ENCODE assay signal across 13 cellular contexts in genomic region chr5:77367733-77368132, GRCh38.
DNase-seq lines count a peak whose midpoint lies in the region; ATAC-seq, FAIRE-seq and TF ChIP-seq lines count a peak whose summit lies in the region.
"Had no signal": no experiment of that assay in that cellular context is flagged by ENCODE, and none has a peak within 500 bp of the region (broad histone marks: within the 10 kb centered on the region; RNA-seq: fewer than 3 reads in every experiment).

No MANE protein-coding gene starts in this region.

- in situ Hi-C loops in astrocyte of the spinal cord (cut with HindIII; ENCODE audit: low sequenced_read_pairs): no loop called here

- DNase-seq in activated naive CD4-positive, alpha-beta T cell treated with anti-CD3 and anti-CD28 coated beads for 36 hours: peak; percentile 62
- DNase-seq in activated naive CD4-positive, alpha-beta T cell treated with anti-CD3 and anti-CD28 coated beads, Interleukin-2, amount 10 ng/mL, durations not matched to agents 7 days and 5 days: no peak
- peak; percentile 13 for DNase-seq in HTR-8/SVneo (ENCODE audit: insufficient read length, low spot score)
- peak; percentile 49 for DNase-seq in astrocyte of the spinal cord (ENCODE audit: low read depth, low spot score)
- peak; percentile 22 for DNase-seq in stimulated activated CD4-positive, alpha-beta T cell treated with anti-CD3 and anti-CD28 coated beads, Interleukin-4, amount 100 ng/mL, for 24 hours
- DNase-seq in frontal cortex (ENCODE audit: low spot score in 2 of 2): no peak
- no peak for DNase-seq in BE2C
- DNase-seq: GOT3, KBM-7, NCI-H510A, SK-N-SH had no signal

- no peaks in the 10 kb centered on the region for H3K27me3 ChIP-seq in BE2C

- TF ChIP-seq CTCF in astrocyte of the spinal cord (IDR thresholded peaks at IDR 0.05; ENCODE audit: low read depth, low read length) (no peak), BE2C (IDR thresholded peaks at IDR 0.05; ENCODE audit: low read depth, low read length) (no peak)

- H3K9me3 Mint-ChIP-seq in activated naive CD4-positive, alpha-beta T cell treated with anti-CD3 and anti-CD28 coated beads for 36 hours: no peaks in the 10 kb centered on the region
- H3K9me3 Mint-ChIP-seq in activated naive CD4-positive, alpha-beta T cell treated with anti-CD3 and anti-CD28 coated beads, Interleukin-2, amount 10 ng/mL, durations not matched to agents 7 days and 5 days: no peaks in the 10 kb centered on the region

- H3K36me3 ChIP-seq in BE2C: no peaks in the 10 kb centered on the region

- CTCF ChIA-PET in activated naive CD4-positive, alpha-beta T cell treated with anti-CD3 and anti-CD28 coated beads for 36 hours (lab: Charles Lee): interaction anchor here (2.2 kb wide), 1 partner anchor 11 kb away, joined by 5 read pairs; no protein-coding TSS in a partner anchor
- CTCF ChIA-PET in activated naive CD4-positive, alpha-beta T cell treated with anti-CD3 and anti-CD28 coated beads, Interleukin-2, amount 10 ng/mL, durations not matched to agents 7 days and 5 days (lab: Charles Lee): no interaction called here

- H3K4me3 ChIP-seq in astrocyte of the spinal cord (ENCODE audit: low read depth, low read length) (no peak overlapping the region), BE2C (ENCODE audit: low read depth, low read length) (no peak overlapping the region)

- H3K4me3 Mint-ChIP-seq in activated naive CD4-positive, alpha-beta T cell treated with anti-CD3 and anti-CD28 coated beads for 36 hours: no peak overlapping the region
- no peak overlapping the region for H3K4me3 Mint-ChIP-seq in activated naive CD4-positive, alpha-beta T cell treated with anti-CD3 and anti-CD28 coated beads, Interleukin-2, amount 10 ng/mL, durations not matched to agents 7 days and 5 days

- no peak for ATAC-seq in HG03159 (IDR thresholded peaks at IDR 0.05; ENCODE audit: unreplicated experiment)
- ATAC-seq: sciatic nerve had no signal

- peaks cover 11% of the 10 kb centered on the region for H3K4me1 Mint-ChIP-seq in activated naive CD4-positive, alpha-beta T cell treated with anti-CD3 and anti-CD28 coated beads for 36 hours (ENCODE audit: low read depth)
- H3K4me1 Mint-ChIP-seq in activated naive CD4-positive, alpha-beta T cell treated with anti-CD3 and anti-CD28 coated beads, Interleukin-2, amount 10 ng/mL, durations not matched to agents 7 days and 5 days: no peaks in the 10 kb centered on the region

- intact Hi-C loops in activated naive CD4-positive, alpha-beta T cell treated with anti-CD3 and anti-CD28 coated beads for 36 hours (cut with micrococcal nuclease): loop anchor here (1.0 kb wide), 1 partner anchor 12 kb away; no protein-coding TSS in a partner anchor

- no peak overlapping the region for H3K27ac Mint-ChIP-seq in activated naive CD4-positive, alpha-beta T cell treated with anti-CD3 and anti-CD28 coated beads for 36 hours
- no peak overlapping the region for H3K27ac Mint-ChIP-seq in activated naive CD4-positive, alpha-beta T cell treated with anti-CD3 and anti-CD28 coated beads, Interleukin-2, amount 10 ng/mL, durations not matched to agents 7 days and 5 days

- H3K4me1 ChIP-seq in BE2C: no peaks in the 10 kb centered on the region; the same call in 1 of the 2 replicates

- H3K36me3 Mint-ChIP-seq in activated naive CD4-positive, alpha-beta T cell treated with anti-CD3 and anti-CD28 coated beads for 36 hours (ENCODE audit: low read depth): no peaks in the 10 kb centered on the region
- no peaks in the 10 kb centered on the region for H3K36me3 Mint-ChIP-seq in activated naive CD4-positive, alpha-beta T cell treated with anti-CD3 and anti-CD28 coated beads, Interleukin-2, amount 10 ng/mL, durations not matched to agents 7 days and 5 days

- FAIRE-seq in HTR-8/SVneo (lab: Jason Lieb, UNC): no peak
- FAIRE-seq in frontal cortex (lab: Jason Lieb, UNC): no peak

- H3K9me3 ChIP-seq in BE2C: no peaks in the 10 kb centered on the region
- H3K9me3 ChIP-seq: SK-N-SH had no signal

- H3K27me3 Mint-ChIP-seq in activated naive CD4-positive, alpha-beta T cell treated with anti-CD3 and anti-CD28 coated beads for 36 hours (ENCODE audit: low read depth): peaks cover 3% of the 10 kb centered on the region
- H3K27me3 Mint-ChIP-seq in activated naive CD4-positive, alpha-beta T cell treated with anti-CD3 and anti-CD28 coated beads, Interleukin-2, amount 10 ng/mL, durations not matched to agents 7 days and 5 days: no peaks in the 10 kb centered on the region

Comparison
In these comparisons a context has a peak if more than half of its experiments do, and no peak if none do; other contexts are left out.
1. DNase-seq: peak in activated naive CD4-positive, alpha-beta T cell treated with anti-CD3 and anti-CD28 coated beads for 36 hours (single experiment), HTR-8/SVneo (single experiment), astrocyte of the spinal cord (single experiment) and stimulated activated CD4-positive, alpha-beta T cell treated with anti-CD3 and anti-CD28 coated beads, Interleukin-4, amount 100 ng/mL, for 24 hours (single experiment); none in activated naive CD4-positive, alpha-beta T cell treated with anti-CD3 and anti-CD28 coated beads, Interleukin-2, amount 10 ng/mL, durations not matched to agents 7 days and 5 days (single experiment), frontal cortex (0 of 2) and BE2C (single experiment).